26 cellular contexts compared by ENCODE assay signal in the genomic region with DNA sequence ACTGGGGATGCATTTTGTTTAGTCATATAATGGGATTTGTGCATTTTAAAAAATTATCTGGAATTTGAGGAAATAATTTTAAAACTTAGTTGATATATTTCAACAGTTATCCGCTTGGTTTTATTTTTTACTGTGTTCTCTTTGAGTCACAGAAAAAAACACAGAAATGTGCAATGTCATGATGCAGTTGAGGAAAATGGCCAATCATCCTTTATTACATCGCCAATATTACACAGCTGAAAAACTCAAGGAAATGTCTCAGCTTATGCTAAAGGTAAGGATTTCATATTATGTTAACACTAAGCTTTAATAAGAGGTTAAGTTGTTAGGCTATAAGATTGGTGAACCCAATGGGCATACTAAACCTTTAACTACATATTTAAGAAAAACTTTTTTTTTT.
"Had no signal": no experiment of that assay in that cellular context is flagged by ENCODE, and none has a peak within 500 bp of the region (broad histone marks: within the 10 kb centered on the region; RNA-seq: fewer than 3 reads in every experiment).

No MANE protein-coding gene starts in this region.

- ATAC-seq: left colon; left lung; lower lobe of right lung; naive thymus-derived CD8-positive, alpha-beta T cell; pancreas; right cardiac atrium; stimulated activated effector memory CD8-positive, alpha-beta T cell treated with anti-CD3 and anti-CD28 coated beads, Interleukin-12 subunit alpha, Interleukin-12 subunit beta, amount 100 ng/mL, for 72 hours; upper lobe of right lung had no signal

- H3K4me1 ChIP-seq: left lung, lower lobe of right lung, pancreas, prostate gland, sigmoid colon, spleen, suprapubic skin, tibial artery, upper lobe of right lung had no signal

- H3K4me3 ChIP-seq: left lung, lower lobe of right lung, pancreas, prostate gland, sigmoid colon, spleen, suprapubic skin, thoracic aorta, tibial artery, upper lobe of right lung had no signal

- H3K9me3 ChIP-seq: left lung, lower lobe of right lung, prostate gland, sigmoid colon, spleen, suprapubic skin, thoracic aorta, tibial artery, upper lobe of right lung had no signal

- DNase-seq: hippocampal formation; left colon; left lung; lower lobe of right lung; mammary epithelial cell; mesenchymal stem cell; naive thymus-derived CD8-positive, alpha-beta T cell; nucleus accumbens; pancreas; posterior cingulate gyrus; retina; sigmoid colon; small intestine; spleen; stimulated activated CD4-positive, alpha-beta T cell treated with anti-CD3 and anti-CD28 coated beads, Interleukin-4, amount 100 ng/mL, for 24 hours; stimulated activated naive CD4-positive, alpha-beta T cell; tibial artery; trophoblast cell; upper lobe of right lung had no signal

- H3K27ac ChIP-seq: left lung, lower lobe of right lung, pancreas, prostate gland, sigmoid colon, spleen, suprapubic skin, thoracic aorta, tibial artery, upper lobe of right lung had no signal

- FAIRE-seq: keratinocyte, pancreas, small intestine, urothelium cell line had no signal

- H3K27me3 ChIP-seq: left lung, pancreas, sigmoid colon, spleen, suprapubic skin, tibial artery, upper lobe of right lung had no signal
